In genomic region chr4:184838249-184839074, GRCh38 we compare ENCODE assay signal across 15 cellular contexts. TPM values are rescaled to one million over a fixed set of nuclear protein-coding genes. Genes with fewer than 3 reads are reported as not detected.
DNase-seq lines count a peak whose midpoint lies in the region; ATAC-seq, FAIRE-seq and TF ChIP-seq lines count a peak whose summit lies in the region.
"Had no signal": no experiment of that assay in that cellular context is flagged by ENCODE, and none has a peak within 500 bp of the region (broad histone marks: within the 10 kb centered on the region; RNA-seq: fewer than 3 reads in every experiment).

No MANE protein-coding gene starts in this region.

- no peaks in the 10 kb centered on the region for H3K79me2 ChIP-seq in neural progenitor cell (ENCODE audit: low read depth)

- FAIRE-seq in A549 (lab: Jason Lieb, UNC): no peak

- H3K4me3 ChIP-seq in A549 (no peak overlapping the region), neural progenitor cell (no peak overlapping the region)
- H3K4me3 ChIP-seq: HAP-1, spleen had no signal

- H3F3A ChIP-seq in neural progenitor cell (ENCODE audit: low read depth): no peaks in the 10 kb centered on the region

- POLR2A ChIA-PET in A549 (lab: Yijun Ruan, JAX): no interaction called here

- H3K27me3 ChIP-seq in foreskin keratinocyte (peaks cover 12% of the 10 kb centered on the region), neural progenitor cell (peaks cover 3% of the 10 kb centered on the region)
- H3K27me3 ChIP-seq: spleen had no signal

- H3K36me3 Mint-ChIP-seq in neural progenitor cell: no peaks in the 10 kb centered on the region
- H3K36me3 Mint-ChIP-seq: activated naive CD4-positive, alpha-beta T cell treated with anti-CD3 and anti-CD28 coated beads, Interleukin-2, amount 10 ng/mL, durations not matched to agents 7 days and 5 days had no signal

- H2AFZ ChIP-seq in neural progenitor cell (replicated peaks): no peak overlapping the region

- ATAC-seq in A549 (peak; percentile 89 to 94), foreskin keratinocyte (peak; percentile 32)

- H3K27ac Mint-ChIP-seq in neural progenitor cell: no peak overlapping the region
- H3K27ac Mint-ChIP-seq: activated naive CD4-positive, alpha-beta T cell treated with anti-CD3 and anti-CD28 coated beads, Interleukin-2, amount 10 ng/mL, durations not matched to agents 7 days and 5 days had no signal

- TF ChIP-seq RAD21 in A549 (conservative IDR thresholded peaks at IDR 0.05 in 1 of 2, IDR thresholded peaks at IDR 0.05 in 1 of 2): no peak

- TF ChIP-seq EP300 in A549 (IDR thresholded peaks at IDR 0.05): no peak

- CTCF ChIA-PET in A549 (lab: Yijun Ruan, JAX): no interaction called here

- no peaks in the 10 kb centered on the region for H3K9me3 ChIP-seq in A549
- no peaks in the 10 kb centered on the region for H3K9me3 ChIP-seq in neural progenitor cell (ENCODE audit: low read depth)
- H3K9me3 ChIP-seq: HAP-1, spleen had no signal

- peak overlapping the region in 1 of 2 experiments; percentile 66; a peak in 2 of 6 replicates for H3K27ac ChIP-seq in A549
- no peak overlapping the region for H3K27ac ChIP-seq in foreskin keratinocyte
- no peak overlapping the region for H3K27ac ChIP-seq in neural progenitor cell
- H3K27ac ChIP-seq: spleen had no signal

- no peak overlapping the region for H3K4me3 Mint-ChIP-seq in neural progenitor cell
- H3K4me3 Mint-ChIP-seq: activated naive CD4-positive, alpha-beta T cell treated with anti-CD3 and anti-CD28 coated beads, Interleukin-2, amount 10 ng/mL, durations not matched to agents 7 days and 5 days had no signal

- TF ChIP-seq CTCF in A549 (IDR thresholded peaks at IDR 0.05) (no peak), foreskin keratinocyte (conservative IDR thresholded peaks at IDR 0.05) (no peak), neural progenitor cell (IDR thresholded peaks at IDR 0.05) (no peak)

- H3K27me3 Mint-ChIP-seq in neural progenitor cell (ENCODE audit: insufficient read depth, low read depth): peaks cover 8% of the 10 kb centered on the region

- no peak for TF ChIP-seq POLR2A in A549 (IDR thresholded peaks at IDR 0.05; ENCODE audit: low read length)

- WGBS in A549 (ENCODE audit: missing lambda C conversion rate): 30% methylated on average over 11 of the region's 11 CpGs

- H3K9me3 Mint-ChIP-seq in neural progenitor cell: no peaks in the 10 kb centered on the region
- H3K9me3 Mint-ChIP-seq: activated naive CD4-positive, alpha-beta T cell treated with anti-CD3 and anti-CD28 coated beads, Interleukin-2, amount 10 ng/mL, durations not matched to agents 7 days and 5 days had no signal

- H3K36me3 ChIP-seq in neural progenitor cell: no peaks in the 10 kb centered on the region
- H3K36me3 ChIP-seq: HAP-1, spleen had no signal

- H3K4me1 Mint-ChIP-seq in neural progenitor cell: peaks cover 5% of the 10 kb centered on the region
- H3K4me1 Mint-ChIP-seq: activated naive CD4-positive, alpha-beta T cell treated with anti-CD3 and anti-CD28 coated beads, Interleukin-2, amount 10 ng/mL, durations not matched to agents 7 days and 5 days had no signal

- peak overlapping the region; percentile 52 for H3K4me2 ChIP-seq in A549
- no peak overlapping the region for H3K4me2 ChIP-seq in neural progenitor cell

- DNase-seq in A549 (ENCODE audit: low read depth in 1 of 2, low spot score in 1 of 2): peak; percentile 26 to 77
- DNase-seq in H4 (ENCODE audit: low spot score): peak; percentile 31
- peak; percentile 35 for DNase-seq in NCI-H774 (lab: John Stamatoyannopoulos, UW)
- no peak for DNase-seq in foreskin keratinocyte
- no peak for DNase-seq in NCI-H524 (lab: John Stamatoyannopoulos, UW)
- no peak for DNase-seq in neural progenitor cell (ENCODE audit: low spot score)
- no peak for DNase-seq in SIG-M5 (lab: John Stamatoyannopoulos, UW)
- DNase-seq in stimulated activated CD4-positive, alpha-beta T cell treated with anti-CD3 and anti-CD28 coated beads, Interleukin-1b, Interleukin-23, amount 100 ng/mL, for 48 hours: no peak
- DNase-seq: activated CD8-positive, alpha-beta memory T cell treated with anti-CD3 and anti-CD28 coated beads, Interleukin-2, amount 50 U/mL, for 4 hours; activated naive CD4-positive, alpha-beta T cell treated with anti-CD3 and anti-CD28 coated beads, Interleukin-2, amount 10 ng/mL, durations not matched to agents 7 days and 5 days; islet precursor cell; KG1; posterior cingulate gyrus; spleen had no signal

- no peaks in the 10 kb centered on the region for H4K20me1 ChIP-seq in neural progenitor cell (ENCODE audit: low read depth)

- no peak overlapping the region for H3K9ac ChIP-seq in neural progenitor cell

- H3K4me1 ChIP-seq in A549 (peaks cover 19% of the 10 kb centered on the region), foreskin keratinocyte (no peaks in the 10 kb centered on the region), neural progenitor cell (no peaks in the 10 kb centered on the region)
- H3K4me1 ChIP-seq: HAP-1, spleen had no signal

TF ChIP-seq in A549, 52 proteins besides CTCF, POLR2A, EP300 and RAD21:
- TF ChIP-seq HMGXB4 (CRISPR knock-in tag; IDR thresholded peaks at IDR 0.05; ENCODE audit: borderline replicate concordance): no peak
- TF ChIP-seq JUNB (IDR thresholded peaks at IDR 0.05): 0 out of 2 replicates have a peak, but pooled peaks have one; percentile 21
- TF ChIP-seq ESRRA (IDR thresholded peaks at IDR 0.05; ENCODE audit: borderline replicate concordance, low read length): no peak
- no peak for TF ChIP-seq FOSL2 (IDR thresholded peaks at IDR 0.05)
- TF ChIP-seq FOSL2 (CRISPR knock-in tag; IDR thresholded peaks at IDR 0.05): peak; percentile 53; the same call in 1 of the 2 replicates
- TF ChIP-seq GATA3 (IDR thresholded peaks at IDR 0.05; ENCODE audit: borderline replicate concordance): no peak
- TF ChIP-seq RCOR1 (IDR thresholded peaks at IDR 0.05; ENCODE audit: low read depth, low read length): no peak

RNA-seq across cellular contexts. Expression of gene ACSL1, which starts 12.7 kb away (rescaled TPM):
- 12.4 and 14.7 TPM in 2 replicates for polyA plus RNA-seq in A549 (2011; rRNA removed)
- polyA plus RNA-seq in A549 (2012; cell fraction: cytosol; rRNA removed): 4.3 and 4.8 TPM in 2 replicates
- 4.1 and 6.0 TPM in 2 replicates for polyA plus RNA-seq in A549 (2012; cell fraction: nucleus; rRNA removed)
- 9.4 to 10.7 TPM (median 10.0 TPM) in 3 replicates for polyA plus RNA-seq in A549 (2017; fragmentation: RNase III; extraction: RNeasy Plus Mini Kit Qiagen cat#74134 plus additional on column Dnase treatment)
- polyA minus RNA-seq in A549 (2011; rRNA and poly(A)+ RNA removed): 16.0 and 18.6 TPM in 2 replicates
- 56.3 and 62.8 TPM in 2 replicates for total RNA-seq in H4 (2014; rRNA removed; shearing (Covaris generic))
- total RNA-seq in foreskin keratinocyte: 35.4 and 45.9 TPM in 2 replicates
- 18.8 and 19.8 TPM in 2 replicates for polyA plus RNA-seq in foreskin keratinocyte
- 0.06 and 5.1 TPM in 2 replicates for total RNA-seq in neural progenitor cell (ENCODE audit: low replicate concordance)

Comparison
In these comparisons a context has a peak if more than half of its experiments do, and no peak if none do; other contexts are left out.
1. DNase-seq: peak in A549 (2 of 2), H4 (single experiment) and NCI-H774 (single experiment); none in foreskin keratinocyte (0 of 2), NCI-H524 (0 of 2), neural progenitor cell (single experiment), SIG-M5 (single experiment) and stimulated activated CD4-positive, alpha-beta T cell treated with anti-CD3 and anti-CD28 coated beads, Interleukin-1b, Interleukin-23, amount 100 ng/mL, for 48 hours (single experiment).